Comparison of ENCODE assay signal across 8 cellular contexts in genomic region chr17:42548070-42548837, GRCh38. TPM values are rescaled to one million over a fixed set of nuclear protein-coding genes. Genes with fewer than 3 reads are reported as not detected.
DNase-seq lines count a peak whose midpoint lies in the region; ATAC-seq and TF ChIP-seq lines count a peak whose summit lies in the region.

No MANE protein-coding gene starts in this region.

- peaks cover 11 to 26% (median 19%) of the 10 kb centered on the region in 11 experiments; a peak in 20 of 22 replicates for H3K36me3 ChIP-seq in BLaER1 treated with 17β-estradiol and CSF1 and Interleukin-3, amounts not matched to agents 10 nM and 100 nM

- DNase-seq in NCI-H2171 treated with DMSO at 0.1 percent for 48 hours (lab: John Stamatoyannopoulos, UW) (peak; percentile 61), fibroblast of villous mesenchyme (ENCODE audit: low read depth) (peak; percentile 28), retinal pigment epithelial cell (ENCODE audit: low read depth) (no peak), amniotic stem cell (lab: John Stamatoyannopoulos, UW) (no peak)
- DNase-seq in activated T-cell treated with anti-CD3 and anti-CD28 coated beads, Interleukin-2, amount 50 U/mL, for 1 hour, result peak; percentile 84

- peak overlapping the region; percentile 34 to 69 (median 56) for H3K4me3 ChIP-seq in BLaER1 treated with 17β-estradiol and CSF1 and Interleukin-3, amounts not matched to agents 10 nM and 100 nM
- H3K4me3 ChIP-seq in fibroblast of villous mesenchyme (ENCODE audit: low read depth, low read length) (peak overlapping the region; percentile 30), retinal pigment epithelial cell (ENCODE audit: low read length) (peak overlapping the region; percentile 41)

- TF ChIP-seq CTCF in fibroblast of villous mesenchyme (IDR thresholded peaks at IDR 0.05; ENCODE audit: insufficient read depth, low read depth, low read length) (peak; percentile 18), retinal pigment epithelial cell (conservative IDR thresholded peaks at IDR 0.05; ENCODE audit: low read depth, low read length) (peak; percentile 68)

- no peaks in the 10 kb centered on the region for H3K9me3 ChIP-seq in BLaER1 treated with 17β-estradiol and CSF1 and Interleukin-3, amounts not matched to agents 10 nM and 100 nM (replicated peaks in 1 of 11)

- peaks cover 19 to 29% (median 21%) of the 10 kb centered on the region in 10 experiments for H3K4me1 ChIP-seq in BLaER1 treated with 17β-estradiol and CSF1 and Interleukin-3, amounts not matched to agents 10 nM and 100 nM

- H3K9ac ChIP-seq in BLaER1 treated with 17β-estradiol and CSF1 and Interleukin-3, amounts not matched to agents 10 nM and 100 nM, result peak overlapping the region; percentile 33 to 75 (median 61); a peak in 20 of 22 replicates

- H4K20me1 ChIP-seq in BLaER1 treated with 17β-estradiol and CSF1 and Interleukin-3, amounts not matched to agents 10 nM and 100 nM, result peaks cover 0 to 59% (median 31%) of the 10 kb centered on the region in 11 experiments; a peak in 17 of 22 replicates

- H3K4me2 ChIP-seq in BLaER1 treated with 17β-estradiol and CSF1 and Interleukin-3, amounts not matched to agents 10 nM and 100 nM, result peak overlapping the region; percentile 86 to 95 (median 90)

- ATAC-seq in GM21515 (IDR thresholded peaks at IDR 0.05; ENCODE audit: unreplicated experiment) (peak; percentile 51), GM18870 (IDR thresholded peaks at IDR 0.05; ENCODE audit: unreplicated experiment) (no peak)

- peaks cover 0 to 15% (median 0%) of the 10 kb centered on the region in 11 experiments; a peak in 3 of 22 replicates for H3K27me3 ChIP-seq in BLaER1 treated with 17β-estradiol and CSF1 and Interleukin-3, amounts not matched to agents 10 nM and 100 nM

- peak overlapping the region in 7 of 11 experiments; percentile 4 to 45 (median 36); a peak in 10 of 22 replicates for H3K27ac ChIP-seq in BLaER1 treated with 17β-estradiol and CSF1 and Interleukin-3, amounts not matched to agents 10 nM and 100 nM

RNA-seq across cellular contexts. Expression of gene HSD17B1, which starts 4.5 kb away (rescaled TPM):
- total RNA-seq in fibroblast of villous mesenchyme, result 3.5 and 11.9 TPM in 2 replicates

RNA-seq across cellular contexts. Expression of gene NAGLU, which starts 12.2 kb away (rescaled TPM):
- 28.5 and 35.1 TPM in 2 replicates for total RNA-seq in fibroblast of villous mesenchyme

RNA-seq across cellular contexts. Expression of gene COASY, which starts 13.7 kb away (rescaled TPM):
- total RNA-seq in fibroblast of villous mesenchyme, result 18.0 and 22.0 TPM in 2 replicates

RNA-seq across cellular contexts. Expression of gene MLX, which starts 18.6 kb away (rescaled TPM):
- 31.2 and 47.5 TPM in 2 replicates for total RNA-seq in fibroblast of villous mesenchyme

RNA-seq across cellular contexts. Expression of gene PSMC3IP, which starts 29.3 kb away (rescaled TPM):
- total RNA-seq in fibroblast of villous mesenchyme, result 3.9 and 4.8 TPM in 2 replicates

Comparison
In these comparisons a context has a peak if more than half of its experiments do, and no peak if none do; other contexts are left out.
1. DNase-seq: peak in NCI-H2171 treated with DMSO at 0.1 percent for 48 hours (single experiment), activated T-cell treated with anti-CD3 and anti-CD28 coated beads, Interleukin-2, amount 50 U/mL, for 1 hour (single experiment) and fibroblast of villous mesenchyme (single experiment); none in retinal pigment epithelial cell (single experiment) and amniotic stem cell (single experiment).
2. Peak in every context shown above with its lines, with median percentiles within 50 percentile points of each other: H3K4me3 ChIP-seq.